26 cellular contexts compared by ENCODE assay signal in genomic region chr10:67650558-67650957, GRCh38. TPM values are rescaled to one million over a fixed set of nuclear protein-coding genes. Genes with fewer than 3 reads are reported as not detected.
"Had no signal": no experiment of that assay in that cellular context is flagged by ENCODE, and none has a peak within 500 bp of the region (broad histone marks: within the 10 kb centered on the region; RNA-seq: fewer than 3 reads in every experiment).

No MANE protein-coding gene starts in this region.

- H3K27ac ChIP-seq: colonic mucosa, coronary artery, epithelial cell of prostate, esophagus muscularis mucosa, esophagus squamous epithelium, foreskin keratinocyte, gastroesophageal sphincter, heart left ventricle, heart right ventricle had no signal

- H3K4me3 ChIP-seq: colonic mucosa, coronary artery, dorsolateral prefrontal cortex, esophagus muscularis mucosa, esophagus squamous epithelium, gastroesophageal sphincter, heart left ventricle, heart right ventricle had no signal

- H3K27me3 ChIP-seq: colonic mucosa, dorsolateral prefrontal cortex, esophagus muscularis mucosa, esophagus squamous epithelium, foreskin keratinocyte, gastroesophageal sphincter, heart left ventricle, heart right ventricle had no signal

- H3K9me3 ChIP-seq: colonic mucosa, esophagus muscularis mucosa, esophagus squamous epithelium, gastroesophageal sphincter, heart right ventricle had no signal

- H3K36me3 ChIP-seq: colonic mucosa, esophagus muscularis mucosa, esophagus squamous epithelium, gastroesophageal sphincter, heart left ventricle, heart right ventricle had no signal

- DNase-seq: colonic mucosa; cortex of kidney; dermis blood vessel endothelial cell; dorsolateral prefrontal cortex; effector CD4-positive, alpha-beta T cell; effector CD8-positive, alpha-beta T cell; effector memory CD4-positive, alpha-beta T cell; effector memory CD8-positive, alpha-beta T cell; endodermal cell; erythroblast; esophagus squamous epithelium; foreskin fibroblast; foreskin keratinocyte; foreskin melanocyte; glutamatergic neuron; heart left ventricle; heart right ventricle had no signal

- ATAC-seq: effector memory CD8-positive, alpha-beta T cell; esophagus mucosa; foreskin keratinocyte; gastroesophageal sphincter; heart left ventricle; heart right ventricle had no signal

- H3K4me1 ChIP-seq: colonic mucosa, esophagus muscularis mucosa, esophagus squamous epithelium, foreskin keratinocyte, gastroesophageal sphincter had no signal

RNA-seq across cellular contexts. Expression of gene CTNNA3, which starts 45.4 kb away (rescaled TPM):
- total RNA-seq: endothelial cell of umbilical vein, esophagus mucosa, fibroblast of lung, fibroblast of villous mesenchyme, foreskin keratinocyte, glomerular endothelial cell had no signal
- polyA plus RNA-seq: endothelial cell of umbilical vein, fibroblast of lung, foreskin keratinocyte had no signal
